In the genomic region with DNA sequence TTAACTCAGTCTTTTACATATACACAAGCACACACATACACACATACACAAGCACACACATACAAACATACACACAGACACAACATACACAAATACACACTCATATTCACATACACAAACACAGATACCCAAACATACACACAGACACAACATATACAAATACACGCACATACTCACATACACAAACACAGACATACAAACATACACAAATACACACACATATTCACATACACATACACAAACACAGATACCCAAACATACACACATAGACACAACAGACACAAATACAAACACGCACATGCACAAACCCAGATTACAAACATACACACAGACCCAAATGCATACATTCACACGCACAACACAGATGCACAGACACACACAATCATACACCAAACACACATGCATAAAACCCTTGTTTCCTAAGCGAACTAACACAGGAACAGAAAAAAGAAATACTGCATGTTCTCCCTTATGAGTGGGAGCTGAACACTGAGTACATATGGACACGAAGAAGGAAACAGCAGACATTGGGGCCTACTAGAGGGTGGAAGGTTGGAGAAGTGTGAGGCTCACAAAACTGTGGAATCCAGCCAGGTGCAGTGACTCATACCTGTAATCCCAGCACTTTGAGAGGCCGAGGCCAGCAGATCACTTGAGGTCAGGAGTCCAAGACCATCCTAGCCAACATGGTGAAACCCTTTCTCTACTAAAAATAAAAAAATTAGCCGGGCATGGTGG, we compare ENCODE assay signal across 14 cellular contexts. TPM values are rescaled to one million over a fixed set of nuclear protein-coding genes. Genes with fewer than 3 reads are reported as not detected.
DNase-seq lines count a peak whose midpoint lies in the region; ATAC-seq, FAIRE-seq and TF ChIP-seq lines count a peak whose summit lies in the region.
"Had no signal": no experiment of that assay in that cellular context is flagged by ENCODE, and none has a peak within 500 bp of the region (broad histone marks: within the 10 kb centered on the region; RNA-seq: fewer than 3 reads in every experiment).

No MANE protein-coding gene starts in this region.

- no peaks in the 10 kb centered on the region for H3K9me3 Mint-ChIP-seq in activated CD4-positive, alpha-beta T cell treated with anti-CD3 and anti-CD28 coated beads, Interleukin-2, amount 10 ng/mL, durations not matched to agents 7 days and 5 days

- no peaks in the 10 kb centered on the region for H4K20me1 ChIP-seq in SK-N-SH (ENCODE audit: insufficient read depth)

- H3K27me3 ChIP-seq in SK-N-SH (ENCODE audit: insufficient read depth) (no peaks in the 10 kb centered on the region), small intestine (ENCODE audit: control insufficient read depth in 2 of 2, insufficient read depth in 2 of 2, low read length in 2 of 2) (no peaks in the 10 kb centered on the region)
- H3K27me3 ChIP-seq: dorsolateral prefrontal cortex, suprapubic skin had no signal

- no peak for FAIRE-seq in small intestine (lab: Jason Lieb, UNC)
- FAIRE-seq: islet of Langerhans had no signal

- no peak overlapping the region for H3K9ac ChIP-seq in SK-N-SH

- no peak for DNase-seq in activated CD4-positive, alpha-beta T cell treated with anti-CD3 and anti-CD28 coated beads, Interleukin-2, amount 10 ng/mL, durations not matched to agents 7 days and 5 days
- no peak for DNase-seq in activated CD4-positive, alpha-beta T cell treated with anti-CD3 and anti-CD28 coated beads, Interleukin-2, amount 50 U/mL, for 1 hour
- no peak for DNase-seq in SK-N-SH
- DNase-seq in fibroblast of mammary gland (ENCODE audit: low read depth): peak; percentile 62
- peak; percentile 96 for DNase-seq in small intestine
- no peak for DNase-seq in NCI-H146 (lab: John Stamatoyannopoulos, UW)
- no peak for DNase-seq in Ammon's horn (ENCODE audit: low spot score)
- DNase-seq: activated CD4-positive, CD25-positive, alpha-beta regulatory T cell; dorsolateral prefrontal cortex; NCI-H69 had no signal

- H3K4me1 ChIP-seq in SK-N-SH (ENCODE audit: control insufficient read depth in 1 of 2, insufficient read depth in 2 of 2, low read depth in 1 of 2, low read length in 1 of 2) (no peaks in the 10 kb centered on the region), small intestine (ENCODE audit: control insufficient read depth in 2 of 2, insufficient read depth in 1 of 2, low read depth in 1 of 2, low read length in 1 of 2) (peaks cover 3 to 9% of the 10 kb centered on the region in 2 donors)
- H3K4me1 ChIP-seq: HAP-1 had no signal

- TF ChIP-seq RAD21 in SK-N-SH (IDR thresholded peaks at IDR 0.05; ENCODE audit: low read length): no peak

- H3K9me2 ChIP-seq in SK-N-SH: no peaks in the 10 kb centered on the region

- no peak overlapping the region for H3K27ac ChIP-seq in SK-N-SH (ENCODE audit: low read depth in 2 of 2, low read length in 1 of 2)
- peak overlapping the region; percentile 6 to 37 for H3K27ac ChIP-seq in small intestine (ENCODE audit: low read depth in 1 of 2, low read length in 1 of 2)
- H3K27ac ChIP-seq: dorsolateral prefrontal cortex, suprapubic skin had no signal

- H3K9me3 ChIP-seq in SK-N-SH: no peaks in the 10 kb centered on the region
- no peaks in the 10 kb centered on the region for H3K9me3 ChIP-seq in small intestine (ENCODE audit: control insufficient read depth, low read depth)
- H3K9me3 ChIP-seq: HAP-1, suprapubic skin had no signal

- no peaks in the 10 kb centered on the region for H3K79me2 ChIP-seq in SK-N-SH (ENCODE audit: insufficient read depth)

- H3K4me2 ChIP-seq in SK-N-SH: no peak overlapping the region

- H3K4me3 Mint-ChIP-seq in activated CD4-positive, alpha-beta T cell treated with anti-CD3 and anti-CD28 coated beads, Interleukin-2, amount 10 ng/mL, durations not matched to agents 7 days and 5 days: no peak overlapping the region

- POLR2A ChIA-PET in activated CD4-positive, alpha-beta T cell treated with anti-CD3 and anti-CD28 coated beads, Interleukin-2, amount 10 ng/mL, durations not matched to agents 7 days and 5 days (lab: Charles Lee): no interaction called here
- POLR2A ChIA-PET in SK-N-SH (lab: Yijun Ruan, JAX): no interaction called here

- no peaks in the 10 kb centered on the region for H3K27me3 Mint-ChIP-seq in activated CD4-positive, alpha-beta T cell treated with anti-CD3 and anti-CD28 coated beads, Interleukin-2, amount 10 ng/mL, durations not matched to agents 7 days and 5 days

- peak overlapping the region; percentile 1 for H3K27ac Mint-ChIP-seq in activated CD4-positive, alpha-beta T cell treated with anti-CD3 and anti-CD28 coated beads, Interleukin-2, amount 10 ng/mL, durations not matched to agents 7 days and 5 days

- peaks cover 7% of the 10 kb centered on the region for H3K36me3 Mint-ChIP-seq in activated CD4-positive, alpha-beta T cell treated with anti-CD3 and anti-CD28 coated beads, Interleukin-2, amount 10 ng/mL, durations not matched to agents 7 days and 5 days (ENCODE audit: low read depth)

- no peaks in the 10 kb centered on the region for H3K36me3 ChIP-seq in SK-N-SH (replicated peaks in 1 of 2; ENCODE audit: control insufficient read depth in 1 of 2, insufficient read depth in 2 of 2, low read length in 1 of 2)
- no peaks in the 10 kb centered on the region for H3K36me3 ChIP-seq in small intestine (ENCODE audit: control insufficient read depth in 2 of 2, insufficient read depth in 2 of 2, low read length in 2 of 2)
- H3K36me3 ChIP-seq: HAP-1, suprapubic skin had no signal

- ATAC-seq in HG03571 (IDR thresholded peaks at IDR 0.05; ENCODE audit: unreplicated experiment): no peak

- H3K4me3 ChIP-seq in SK-N-SH (ENCODE audit: low read depth in 2 of 2, low read length in 1 of 2): no peak overlapping the region
- H3K4me3 ChIP-seq in fibroblast of mammary gland (ENCODE audit: control insufficient read depth, low read depth, low read length): no peak overlapping the region
- no peak overlapping the region for H3K4me3 ChIP-seq in small intestine (ENCODE audit: low read depth in 1 of 2, low read length in 2 of 2)
- H3K4me3 ChIP-seq: dorsolateral prefrontal cortex, HAP-1, suprapubic skin had no signal

- peaks cover 66% of the 10 kb centered on the region for H3K4me1 Mint-ChIP-seq in activated CD4-positive, alpha-beta T cell treated with anti-CD3 and anti-CD28 coated beads, Interleukin-2, amount 10 ng/mL, durations not matched to agents 7 days and 5 days

- H2AFZ ChIP-seq in SK-N-SH (ENCODE audit: low read depth): no peak overlapping the region

- no peaks in the 10 kb centered on the region for H3F3A ChIP-seq in SK-N-SH (replicated peaks; ENCODE audit: insufficient read depth)

- TF ChIP-seq CTCF in SK-N-SH (IDR thresholded peaks at IDR 0.05) (no peak), fibroblast of mammary gland (conservative IDR thresholded peaks at IDR 0.05; ENCODE audit: control insufficient read depth, insufficient read depth, low read depth, low read length) (no peak)

- CTCF ChIA-PET in activated CD4-positive, alpha-beta T cell treated with anti-CD3 and anti-CD28 coated beads, Interleukin-2, amount 10 ng/mL, durations not matched to agents 7 days and 5 days (lab: Charles Lee): interaction anchor here (1.2 to 14.4 kb wide), 9 partner anchors 9 to 186 kb away, joined by 3 to 482 read pairs (median 9); partner anchors contain the start of gene PIM1
- CTCF ChIA-PET in SK-N-SH (lab: Yijun Ruan, JAX): interaction anchor here (1.2 to 16.3 kb wide), 4 partner anchors 32 to 319 kb away, joined by 3 to 431 read pairs (median 8); partner anchors contain the start of gene C6orf89

- TF ChIP-seq EP300 in SK-N-SH (IDR thresholded peaks at IDR 0.05; ENCODE audit: borderline replicate concordance in 1 of 2, low read depth in 1 of 2, low read length in 1 of 2): no peak

- WGBS in SK-N-SH (ENCODE audit: low lambda C conversion rate): 82% methylated on average over 7 of the region's 7 CpGs
- WGBS in small intestine, 3 donors: 33 to 60% (median 40%) methylated on average over 7 of the region's 7 CpGs

TF ChIP-seq in SK-N-SH, 30 proteins besides CTCF, POLR2A, EP300 and RAD21 (continues in another document):
- no peak for TF ChIP-seq IRF3 (IDR thresholded peaks at IDR 0.05; ENCODE audit: low read depth, low read length)
- peak; percentile 35; the same call in 1 of the 2 replicates for TF ChIP-seq FOSL2 (IDR thresholded peaks at IDR 0.05; ENCODE audit: borderline replicate concordance, low read depth)
- peak; percentile 14; the same call in 1 of the 2 replicates for TF ChIP-seq NFIC (IDR thresholded peaks at IDR 0.05; ENCODE audit: borderline replicate concordance)

RNA-seq across cellular contexts. Expression of gene PIM1, which starts 34.2 kb away (rescaled TPM):
- total RNA-seq in activated CD4-positive, alpha-beta T cell treated with anti-CD3 and anti-CD28 coated beads, Interleukin-2, amount 10 ng/mL, durations not matched to agents 7 days and 5 days: 100 to 1,000 TPM; 393 to 412 TPM
- polyA plus RNA-seq in SK-N-SH (2012; rRNA removed) (33.9 and 35.3 TPM in 2 replicates), small intestine (100 to 1,000 TPM in 1 of 3 donors, 10 to 100 TPM in 2; 26.0 to 118 (median 62.8) TPM)
- 18.9 and 20.6 TPM in 2 replicates for polyA plus RNA-seq in SK-N-SH (2012; cell fraction: cytosol; rRNA removed)
- polyA plus RNA-seq in SK-N-SH (2012; cell fraction: nucleus; rRNA removed): 90.2 and 138 TPM in 2 replicates

RNA-seq across cellular contexts. Expression of gene TBC1D22B, which starts 53.4 kb away (rescaled TPM):
- total RNA-seq in activated CD4-positive, alpha-beta T cell treated with anti-CD3 and anti-CD28 coated beads, Interleukin-2, amount 10 ng/mL, durations not matched to agents 7 days and 5 days: 10 to 100 TPM; 15.3 to 16.6 TPM
- 5.3 and 5.5 TPM in 2 replicates for polyA plus RNA-seq in SK-N-SH (2012; rRNA removed)
- 5.4 and 6.0 TPM in 2 replicates for polyA plus RNA-seq in SK-N-SH (2012; cell fraction: cytosol; rRNA removed)
- 8.9 and 9.1 TPM in 2 replicates for polyA plus RNA-seq in SK-N-SH (2012; cell fraction: nucleus; rRNA removed)
- 10 to 100 TPM in 2 of 3 donors, 1 to 10 TPM in 1; 6.9 to 11.2 (median 10.3) TPM for polyA plus RNA-seq in small intestine

RNA-seq across cellular contexts. Expression of gene TMEM217, which starts 53.8 kb away (rescaled TPM):
- total RNA-seq in activated CD4-positive, alpha-beta T cell treated with anti-CD3 and anti-CD28 coated beads, Interleukin-2, amount 10 ng/mL, durations not matched to agents 7 days and 5 days: 1 to 10 TPM in 1 of 2 experiments, under 1 TPM in 1; 0.92 to 1.3 TPM
- polyA plus RNA-seq in SK-N-SH (2012; rRNA removed) (1.5 and 2.0 TPM in 2 replicates), small intestine (1 to 10 TPM in 1 of 3 donors, under 1 TPM in 2; 0.78 to 1.6 (median 0.89) TPM)
- polyA plus RNA-seq in SK-N-SH (2012; cell fraction: cytosol; rRNA removed): 1.6 and 1.7 TPM in 2 replicates
- polyA plus RNA-seq in SK-N-SH (2012; cell fraction: nucleus; rRNA removed): 1.3 and 3.0 TPM in 2 replicates

Comparison
In these comparisons a context has a peak if more than half of its experiments do, and no peak if none do; other contexts are left out.
1. DNase-seq: peak in fibroblast of mammary gland (single experiment) and small intestine (single experiment); none in activated CD4-positive, alpha-beta T cell treated with anti-CD3 and anti-CD28 coated beads, Interleukin-2, amount 10 ng/mL, durations not matched to agents 7 days and 5 days (single experiment), activated CD4-positive, alpha-beta T cell treated with anti-CD3 and anti-CD28 coated beads, Interleukin-2, amount 50 U/mL, for 1 hour (single experiment), SK-N-SH (single experiment), NCI-H146 (single experiment) and Ammon's horn (single experiment).
2. H3K27ac ChIP-seq: peak in small intestine (2 of 2); none in SK-N-SH (0 of 2).